13 cellular contexts compared by ENCODE assay signal in the genomic region with DNA sequence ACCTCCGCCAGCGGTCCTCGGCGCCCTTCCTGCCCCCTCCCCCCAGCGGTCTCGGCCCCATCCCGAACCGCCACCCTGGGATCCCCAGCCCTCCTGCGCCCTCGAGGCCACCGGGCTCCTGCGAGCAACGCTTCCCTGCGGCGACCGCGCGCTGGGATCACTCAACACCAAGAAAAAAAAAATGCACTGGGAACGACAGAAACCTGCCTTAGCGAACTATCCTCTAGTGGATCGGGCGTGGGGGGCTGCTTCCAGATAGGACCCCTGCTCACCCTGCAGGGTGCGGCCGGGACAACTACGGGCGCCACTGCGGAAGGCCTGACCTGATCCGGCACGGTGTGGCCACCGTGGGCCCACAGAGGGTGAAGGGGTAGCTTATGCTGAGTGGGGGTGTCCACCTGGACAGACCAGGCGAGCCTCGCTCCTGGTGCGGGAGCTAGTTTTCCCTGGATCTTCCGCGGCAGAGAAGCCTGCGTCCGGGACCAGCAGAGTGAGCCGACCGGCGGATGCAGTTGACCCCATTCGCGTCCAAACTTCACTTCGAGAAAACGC. TPM values are rescaled to one million over a fixed set of nuclear protein-coding genes. Genes with fewer than 3 reads are reported as not detected.
DNase-seq lines count a peak whose midpoint lies in the region; ATAC-seq, FAIRE-seq and TF ChIP-seq lines count a peak whose summit lies in the region.
"Had no signal": no experiment of that assay in that cellular context is flagged by ENCODE, and none has a peak within 500 bp of the region (broad histone marks: within the 10 kb centered on the region; RNA-seq: fewer than 3 reads in every experiment).

No MANE protein-coding gene starts in this region.

- H4K5ac ChIP-seq in H9 (ENCODE audit: insufficient read length, low read depth, low read length), result no peak overlapping the region

- POLR2A ChIA-PET in CD8-positive, alpha-beta memory T cell (lab: Charles Lee), result no interaction called here
- POLR2A ChIA-PET in GM12878 (lab: Charles Lee), result no interaction called here

- H4K20me1 ChIP-seq in H9 (ENCODE audit: control insufficient read depth, insufficient read depth, insufficient read length), result peaks cover 3% of the 10 kb centered on the region
- no peaks in the 10 kb centered on the region for H4K20me1 ChIP-seq in GM12878 (ENCODE audit: control insufficient read depth, insufficient read depth)

- no peak for DNase-seq in CD8-positive, alpha-beta memory T cell
- DNase-seq in H9, result no peak
- DNase-seq in GM12878 (ENCODE audit: low read depth, low spot score), result no peak
- no peak for DNase-seq in natural killer cell treated with Interleukin-12 subunit alpha and Interleukin-12 subunit beta and Interleukin-15 and Interleukin-18, amount 100 ng/mL, for 72 hours (ENCODE audit: low spot score)
- DNase-seq in T-helper 2 cell treated with Interferon-gamma antibody and Interleukin-4, amounts not matched to agents 5 μg/mL and 100 μg/mL, for 36 hours (ENCODE audit: low spot score), result no peak
- DNase-seq in HFFc6, result no peak
- no peak for DNase-seq in DMS79 (lab: John Stamatoyannopoulos, UW)
- DNase-seq: activated CD4-positive, alpha-beta T cell treated with anti-CD3 and anti-CD28 coated beads for 48 hours; NCI-H2227 treated with DMSO at 0.1 percent for 48 hours; SHP77 treated with DMSO at 0.1 percent for 48 hours had no signal

- H2AK5ac ChIP-seq in H9 (ENCODE audit: insufficient read length, low read length), result no peak overlapping the region

- TF ChIP-seq POLR2A in GM12878 (IDR thresholded peaks at IDR 0.05; ENCODE audit: low read depth, low read length), result no peak

- no peak overlapping the region for H2AFZ ChIP-seq in H9 (ENCODE audit: low read length)
- no peak overlapping the region for H2AFZ ChIP-seq in GM12878 (ENCODE audit: control insufficient read depth, low read depth, low read length)

- peaks cover 51% of the 10 kb centered on the region for H3K27me3 ChIP-seq in CD8-positive, alpha-beta memory T cell (ENCODE audit: insufficient read depth, low read length, poor library complexity, severe bottlenecking)
- H3K27me3 ChIP-seq in H9 (ENCODE audit: insufficient read depth, low read length), result peaks cover 90% of the 10 kb centered on the region
- H3K27me3 ChIP-seq in GM12878 (replicated peaks in 1 of 2; ENCODE audit: control insufficient read depth in 2 of 2, insufficient read depth in 2 of 2, low read length in 1 of 2), result peaks cover 31 to 36% of the 10 kb centered on the region in 2 experiments

- no peak overlapping the region for H4K8ac ChIP-seq in H9 (replicated peaks; ENCODE audit: insufficient read length, low read depth, low read length)

- no peak overlapping the region for H4K91ac ChIP-seq in H9 (ENCODE audit: insufficient read length, low read depth, low read length)

- no peak overlapping the region for H3K27ac Mint-ChIP-seq in CD8-positive, alpha-beta memory T cell
- H3K27ac Mint-ChIP-seq in H9, result no peak overlapping the region
- H3K27ac Mint-ChIP-seq in natural killer cell treated with Interleukin-12 subunit alpha and Interleukin-12 subunit beta and Interleukin-15 and Interleukin-18, amount 100 ng/mL, for 72 hours, result no peak overlapping the region
- no peak overlapping the region for H3K27ac Mint-ChIP-seq in T-helper 2 cell treated with Interferon-gamma antibody and Interleukin-4, amounts not matched to agents 5 μg/mL and 100 μg/mL, for 36 hours
- no peak overlapping the region for H3K27ac Mint-ChIP-seq in HFFc6

- H3K56ac ChIP-seq in H9 (ENCODE audit: insufficient read length, low read depth, low read length), result no peak overlapping the region

- peaks cover 24% of the 10 kb centered on the region for H3K23me2 ChIP-seq in H9 (ENCODE audit: insufficient read length, low read depth, low read length, poor library complexity, severe bottlenecking)

- no peaks in the 10 kb centered on the region for H3K9me3 ChIP-seq in CD8-positive, alpha-beta memory T cell (ENCODE audit: low read length)
- H3K9me3 ChIP-seq in H9 (ENCODE audit: control insufficient read depth, low read depth, low read length) (no peaks in the 10 kb centered on the region), GM12878 (replicated peaks; ENCODE audit: control insufficient read depth, insufficient read depth, low read length) (no peaks in the 10 kb centered on the region)

- peaks cover 29 to 45% (median 34%) of the 10 kb centered on the region in 3 donors for H3K4me1 Mint-ChIP-seq in CD8-positive, alpha-beta memory T cell
- H3K4me1 Mint-ChIP-seq in H9 (peaks cover 40 to 58% of the 10 kb centered on the region in 2 experiments), HFFc6 (ENCODE audit: low read depth) (peaks cover 32% of the 10 kb centered on the region)
- peaks cover 31 to 36% of the 10 kb centered on the region in 2 donors for H3K4me1 Mint-ChIP-seq in natural killer cell treated with Interleukin-12 subunit alpha and Interleukin-12 subunit beta and Interleukin-15 and Interleukin-18, amount 100 ng/mL, for 72 hours (ENCODE audit: low read depth in 2 of 2)
- peaks cover 13% of the 10 kb centered on the region for H3K4me1 Mint-ChIP-seq in T-helper 2 cell treated with Interferon-gamma antibody and Interleukin-4, amounts not matched to agents 5 μg/mL and 100 μg/mL, for 36 hours (ENCODE audit: low read depth)

- no peak overlapping the region for H3K27ac ChIP-seq in CD8-positive, alpha-beta memory T cell (ENCODE audit: low read depth, low read length)
- H3K27ac ChIP-seq in H9 (ENCODE audit: insufficient read length, low read depth, low read length) (no peak overlapping the region), GM12878 (ENCODE audit: control insufficient read depth, insufficient read depth) (no peak overlapping the region)

- intact Hi-C loops in GM12878 (cut with micrococcal nuclease; ENCODE audit: unreplicated experiment), result no loop called here

- H2BK15ac ChIP-seq in H9 (ENCODE audit: low read depth, low read length), result no peak overlapping the region

- RAD21 ChIA-PET in GM12878 (lab: Charles Lee; ENCODE audit: unreplicated experiment), result no interaction called here

- TF ChIP-seq RAD21 in GM12878 (IDR thresholded peaks at IDR 0.05; ENCODE audit: insufficient read depth, low read depth, low read length), result no peak

- H2BK12ac ChIP-seq in H9 (ENCODE audit: insufficient read length, low read depth, low read length), result no peak overlapping the region

- no peak overlapping the region for H3K4ac ChIP-seq in H9 (ENCODE audit: low read depth, low read length)

- peaks cover 73 to 77% of the 10 kb centered on the region in 2 donors for H3K27me3 Mint-ChIP-seq in CD8-positive, alpha-beta memory T cell
- H3K27me3 Mint-ChIP-seq in H9 (ENCODE audit: low read depth) (peaks cover 98% of the 10 kb centered on the region), HFFc6 (ENCODE audit: insufficient read depth) (peaks cover 58% of the 10 kb centered on the region)
- peaks cover 55 to 71% of the 10 kb centered on the region in 2 donors for H3K27me3 Mint-ChIP-seq in natural killer cell treated with Interleukin-12 subunit alpha and Interleukin-12 subunit beta and Interleukin-15 and Interleukin-18, amount 100 ng/mL, for 72 hours
- peaks cover 86% of the 10 kb centered on the region for H3K27me3 Mint-ChIP-seq in T-helper 2 cell treated with Interferon-gamma antibody and Interleukin-4, amounts not matched to agents 5 μg/mL and 100 μg/mL, for 36 hours (ENCODE audit: low read depth)

- H3K14ac ChIP-seq in H9 (ENCODE audit: insufficient read depth, low read length), result no peak overlapping the region; the same call in 1 of the 2 replicates

- FAIRE-seq in GM12878 (lab: Jason Lieb, UNC), result no peak

- CTCF ChIA-PET in CD8-positive, alpha-beta memory T cell (lab: Charles Lee), result no interaction called here
- CTCF ChIA-PET in GM12878 (lab: Yijun Ruan, JAX), result interaction anchor here (1.5 to 2.2 kb wide), 2 partner anchors 67 to 82 kb away, joined by 5 to 11 read pairs; no protein-coding TSS in a partner anchor

- H3K79me1 ChIP-seq in H9 (ENCODE audit: insufficient read depth, low read depth, low read length, poor library complexity, severe bottlenecking), result no peaks in the 10 kb centered on the region

- H3K9ac ChIP-seq in H9 (ENCODE audit: extremely low read depth, insufficient read length, low read length), result no peak overlapping the region
- no peak overlapping the region for H3K9ac ChIP-seq in GM12878 (ENCODE audit: control insufficient read depth, insufficient read depth, low read length)

- H3K18ac ChIP-seq in H9 (ENCODE audit: insufficient read length, low read depth, low read length), result no peak overlapping the region

- ATAC-seq in GM12878, result no peak
- ATAC-seq in natural killer cell treated with Interleukin-12 subunit alpha and Interleukin-12 subunit beta and Interleukin-15 and Interleukin-18, amount 100 ng/mL, for 72 hours, result no peak
- ATAC-seq in HG02884 (IDR thresholded peaks at IDR 0.05; ENCODE audit: unreplicated experiment), result no peak

- H3K36me3 ChIP-seq in CD8-positive, alpha-beta memory T cell (ENCODE audit: insufficient read depth, low read length), result no peaks in the 10 kb centered on the region
- no peaks in the 10 kb centered on the region for H3K36me3 ChIP-seq in GM12878 (ENCODE audit: control insufficient read depth in 2 of 2, insufficient read depth in 2 of 2, low read length in 1 of 2)

- H2BK120ac ChIP-seq in H9 (ENCODE audit: low read depth, low read length, poor library complexity, severe bottlenecking), result no peak overlapping the region

- H3K9me3 Mint-ChIP-seq in CD8-positive, alpha-beta memory T cell, result peaks cover 0 to 2% (median 0%) of the 10 kb centered on the region in 5 donors
- H3K9me3 Mint-ChIP-seq in H9 (peaks cover 0 to 9% of the 10 kb centered on the region in 2 experiments; a peak in 3 of 5 replicates), HFFc6 (no peaks in the 10 kb centered on the region)
- no peaks in the 10 kb centered on the region for H3K9me3 Mint-ChIP-seq in natural killer cell treated with Interleukin-12 subunit alpha and Interleukin-12 subunit beta and Interleukin-15 and Interleukin-18, amount 100 ng/mL, for 72 hours
- no peaks in the 10 kb centered on the region for H3K9me3 Mint-ChIP-seq in T-helper 2 cell treated with Interferon-gamma antibody and Interleukin-4, amounts not matched to agents 5 μg/mL and 100 μg/mL, for 36 hours

- peaks cover 13% of the 10 kb centered on the region for H3K4me1 ChIP-seq in CD8-positive, alpha-beta memory T cell (ENCODE audit: insufficient read depth, low read length)
- H3K4me1 ChIP-seq in H9 (ENCODE audit: insufficient read depth, low read length), result peaks cover 4% of the 10 kb centered on the region; the same call in 1 of the 2 replicates
- H3K4me1 ChIP-seq in GM12878 (ENCODE audit: control insufficient read depth, insufficient read depth, low read length), result no peaks in the 10 kb centered on the region

- H3K4me3 ChIP-seq in CD8-positive, alpha-beta memory T cell (ENCODE audit: low read length), result no peak overlapping the region
- H3K4me3 ChIP-seq in GM12878, result no peak overlapping the region

- no peak overlapping the region for H3T11ph ChIP-seq in H9 (ENCODE audit: low read length)

- BruUV-seq in GM12878 (replicated peaks; lab: Mats Ljungman, UMichigan), result no TSS peak

- no peak overlapping the region for H3K23ac ChIP-seq in H9 (ENCODE audit: insufficient read length, low read depth, low read length)

- H3K4me3 Mint-ChIP-seq in CD8-positive, alpha-beta memory T cell, result peak overlapping the region in 5 of 7 donors; percentile 16 to 70 (median 34)
- peak overlapping the region; percentile 44 to 76 for H3K4me3 Mint-ChIP-seq in H9
- H3K4me3 Mint-ChIP-seq in natural killer cell treated with Interleukin-12 subunit alpha and Interleukin-12 subunit beta and Interleukin-15 and Interleukin-18, amount 100 ng/mL, for 72 hours, result peak overlapping the region; percentile 40
- H3K4me3 Mint-ChIP-seq in T-helper 2 cell treated with Interferon-gamma antibody and Interleukin-4, amounts not matched to agents 5 μg/mL and 100 μg/mL, for 36 hours, result no peak overlapping the region
- H3K4me3 Mint-ChIP-seq in HFFc6, result no peak overlapping the region

- H3K4me2 ChIP-seq in H9 (ENCODE audit: insufficient read depth, insufficient read length, low read length), result peak overlapping the region; percentile 76
- H3K4me2 ChIP-seq in GM12878 (ENCODE audit: control insufficient read depth, insufficient read depth), result no peak overlapping the region

- H2BK20ac ChIP-seq in H9 (ENCODE audit: low read depth, low read length, poor library complexity, severe bottlenecking), result no peak overlapping the region

- SMC1A ChIA-PET in GM12878 (lab: Charles Lee; ENCODE audit: uncharacterized antibody, unreplicated experiment), result no interaction called here

- no peak overlapping the region for H2BK5ac ChIP-seq in H9 (ENCODE audit: insufficient read length, low read length)

- H3K36me3 Mint-ChIP-seq in CD8-positive, alpha-beta memory T cell, result peaks cover 0 to 1% (median 0%) of the 10 kb centered on the region in 3 donors
- no peaks in the 10 kb centered on the region; a peak in 1 of 7 replicates for H3K36me3 Mint-ChIP-seq in H9 (ENCODE audit: insufficient read depth in 1 of 3, low read depth in 3 of 3)
- no peaks in the 10 kb centered on the region for H3K36me3 Mint-ChIP-seq in natural killer cell treated with Interleukin-12 subunit alpha and Interleukin-12 subunit beta and Interleukin-15 and Interleukin-18, amount 100 ng/mL, for 72 hours
- H3K36me3 Mint-ChIP-seq in T-helper 2 cell treated with Interferon-gamma antibody and Interleukin-4, amounts not matched to agents 5 μg/mL and 100 μg/mL, for 36 hours (ENCODE audit: low read depth), result no peaks in the 10 kb centered on the region
- no peaks in the 10 kb centered on the region for H3K36me3 Mint-ChIP-seq in HFFc6 (ENCODE audit: low read depth)

- no peak for TF ChIP-seq CTCF in H9 (conservative IDR thresholded peaks at IDR 0.05)
- TF ChIP-seq CTCF in GM12878 (IDR thresholded peaks at IDR 0.05 in 2 of 3, conservative IDR thresholded peaks at IDR 0.05 in 1 of 3; ENCODE audit: control insufficient read depth in 2 of 3, extremely low read depth in 1 of 3, insufficient read depth in 1 of 3, low read depth in 3 of 3, low read length in 3 of 3), result no peak
- no peak for TF ChIP-seq CTCF in HFFc6 (IDR thresholded peaks at IDR 0.05)

- no peak for TF ChIP-seq EP300 in GM12878 (IDR thresholded peaks at IDR 0.05; ENCODE audit: borderline replicate concordance in 1 of 2, control insufficient read depth in 1 of 2, low read depth in 2 of 2, low read length in 2 of 2)

- no peaks in the 10 kb centered on the region for H3K79me2 ChIP-seq in H9 (ENCODE audit: insufficient read depth, low read length)
- H3K79me2 ChIP-seq in GM12878 (ENCODE audit: control insufficient read depth, insufficient read depth, low read length), result no peaks in the 10 kb centered on the region

- no CpG with 5 or more reads among the region's 44 CpGs for WGBS in H9 (ENCODE audit: extremely low coverage, insufficient read length, low lambda C conversion rate)
- WGBS in GM12878 (ENCODE audit: insufficient coverage, insufficient replicate concordance, low lambda C conversion rate, missing lambda C conversion rate), result 35% methylated on average over 37 of the region's 44 CpGs

- in situ Hi-C loops in GM12878 (cut with MboI), result loop anchor here (5.0 kb wide), 1 partner anchor 219 kb away; no protein-coding TSS in a partner anchor

RNA-seq across cellular contexts. Expression of a gene that starts 38.0 kb away (rescaled TPM):
- total RNA-seq in CD8-positive, alpha-beta memory T cell, result not detected
- not detected for polyA plus RNA-seq in CD8-positive, alpha-beta memory T cell
- not detected in 2 replicates for total RNA-seq in H9 (2021)
- 1.2 and 2.0 TPM in 2 replicates for total RNA-seq in GM12878 (2013; cell fraction: nucleolus; rRNA removed)
- total RNA-seq in GM12878 (2014; rRNA removed), result not detected in 2 replicates
- total RNA-seq in GM12878 (2014; rRNA removed; fragmentation: Illumina TruSeq; extraction: Trizol), result not detected in 2 replicates
- not detected in 2 replicates for total RNA-seq in GM12878 (2021)
- 0.42 TPM for polyA plus RNA-seq in GM12878 (2011; ENCODE audit: low read depth)
- polyA plus RNA-seq in GM12878 (2011; rRNA removed), result 0.22 and 0.53 TPM in 2 replicates
- 1.1 and 1.6 TPM in 2 replicates for polyA plus RNA-seq in GM12878 (2011; cell fraction: cytosol; rRNA removed)
- 0.35 and 0.42 TPM in 2 replicates for polyA plus RNA-seq in GM12878 (2011; cell fraction: nucleus; rRNA removed)
- 0.20 and 1.2 TPM in 2 replicates for polyA plus RNA-seq in GM12878 (2012)
- polyA plus RNA-seq in GM12878 (2014; fragmentation: Illumina TruSeq; extraction: Trizol), result not detected in 2 replicates
- polyA plus RNA-seq in GM12878 (2014; fragmentation: Nextera tagmentation; extraction: Ambion mirVana), result not detected
- 0.09 TPM in 1 of 2 replicates, not detected in the other for polyA plus RNA-seq in GM12878 (2014; rRNA removed)
- under 1 TPM in 1 of 2 experiments, not detected in 1; 0.21 TPM for polyA plus RNA-seq in GM12878 (2016; fragmentation: Nextera tagmentation; extraction: Ambion mirVana)
- polyA minus RNA-seq in GM12878 (2011; rRNA and poly(A)+ RNA removed), result 0.51 and 1.1 TPM in 2 replicates
- polyA minus RNA-seq in GM12878 (2011; cell fraction: cytosol; rRNA and poly(A)+ RNA removed), result not detected in 2 replicates
- polyA minus RNA-seq in GM12878 (2011; cell fraction: nucleus; rRNA and poly(A)+ RNA removed), result 0.48 and 0.77 TPM in 2 replicates
- 1 to 10 TPM in 1 of 2 donors, not detected in 1; 1.0 TPM for total RNA-seq in natural killer cell treated with Interleukin-12 subunit alpha and Interleukin-12 subunit beta and Interleukin-15 and Interleukin-18, amount 100 ng/mL, for 72 hours
- not detected for total RNA-seq in HFFc6 (2021; fragmentation: NEBNext Ultra II Directional; extraction: Animal tissue kit (Norgen Biotek cat#: 25700))
- total RNA-seq: epithelial cell of proximal tubule, subcutaneous adipose tissue had no signal

Comparison
In these comparisons a context has a peak if more than half of its experiments do, and no peak if none do; other contexts are left out.
1. H3K4me3 Mint-ChIP-seq: peak in CD8-positive, alpha-beta memory T cell (5 of 7), H9 (2 of 2) and natural killer cell treated with Interleukin-12 subunit alpha and Interleukin-12 subunit beta and Interleukin-15 and Interleukin-18, amount 100 ng/mL, for 72 hours (single experiment); none in T-helper 2 cell treated with Interferon-gamma antibody and Interleukin-4, amounts not matched to agents 5 μg/mL and 100 μg/mL, for 36 hours (single experiment) and HFFc6 (single experiment).